ENCODE assay signal across 2 cellular contexts in genomic region chr1:55712148-55712547, GRCh38.
TF ChIP-seq lines count a peak whose summit lies in the region.

No MANE protein-coding gene starts in this region.

TF ChIP-seq in IMR-90, 13 proteins besides CTCF, POLR2A, EP300 and RAD21 (continued from another document):
- TF ChIP-seq MAZ (IDR thresholded peaks at IDR 0.05; ENCODE audit: borderline replicate concordance, low read depth, low read length): no peak
- no peak for TF ChIP-seq NFE2L2 (IDR thresholded peaks at IDR 0.05; ENCODE audit: low read depth, low read length)

TF ChIP-seq in WTC11, 78 proteins besides CTCF, POLR2A, EP300 and RAD21 (continued from another document):
- TF ChIP-seq, protein P1, sequence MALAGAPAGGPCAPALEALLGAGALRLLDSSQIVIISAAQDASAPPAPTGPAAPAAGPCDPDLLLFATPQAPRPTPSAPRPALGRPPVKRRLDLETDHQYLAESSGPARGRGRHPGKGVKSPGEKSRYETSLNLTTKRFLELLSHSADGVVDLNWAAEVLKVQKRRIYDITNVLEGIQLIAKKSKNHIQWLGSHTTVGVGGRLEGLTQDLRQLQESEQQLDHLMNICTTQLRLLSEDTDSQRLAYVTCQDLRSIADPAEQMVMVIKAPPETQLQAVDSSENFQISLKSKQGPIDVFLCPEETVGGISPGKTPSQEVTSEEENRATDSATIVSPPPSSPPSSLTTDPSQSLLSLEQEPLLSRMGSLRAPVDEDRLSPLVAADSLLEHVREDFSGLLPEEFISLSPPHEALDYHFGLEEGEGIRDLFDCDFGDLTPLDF (CRISPR knock-in tag; IDR thresholded peaks at IDR 0.05): no peak
- TF ChIP-seq, protein P2, sequence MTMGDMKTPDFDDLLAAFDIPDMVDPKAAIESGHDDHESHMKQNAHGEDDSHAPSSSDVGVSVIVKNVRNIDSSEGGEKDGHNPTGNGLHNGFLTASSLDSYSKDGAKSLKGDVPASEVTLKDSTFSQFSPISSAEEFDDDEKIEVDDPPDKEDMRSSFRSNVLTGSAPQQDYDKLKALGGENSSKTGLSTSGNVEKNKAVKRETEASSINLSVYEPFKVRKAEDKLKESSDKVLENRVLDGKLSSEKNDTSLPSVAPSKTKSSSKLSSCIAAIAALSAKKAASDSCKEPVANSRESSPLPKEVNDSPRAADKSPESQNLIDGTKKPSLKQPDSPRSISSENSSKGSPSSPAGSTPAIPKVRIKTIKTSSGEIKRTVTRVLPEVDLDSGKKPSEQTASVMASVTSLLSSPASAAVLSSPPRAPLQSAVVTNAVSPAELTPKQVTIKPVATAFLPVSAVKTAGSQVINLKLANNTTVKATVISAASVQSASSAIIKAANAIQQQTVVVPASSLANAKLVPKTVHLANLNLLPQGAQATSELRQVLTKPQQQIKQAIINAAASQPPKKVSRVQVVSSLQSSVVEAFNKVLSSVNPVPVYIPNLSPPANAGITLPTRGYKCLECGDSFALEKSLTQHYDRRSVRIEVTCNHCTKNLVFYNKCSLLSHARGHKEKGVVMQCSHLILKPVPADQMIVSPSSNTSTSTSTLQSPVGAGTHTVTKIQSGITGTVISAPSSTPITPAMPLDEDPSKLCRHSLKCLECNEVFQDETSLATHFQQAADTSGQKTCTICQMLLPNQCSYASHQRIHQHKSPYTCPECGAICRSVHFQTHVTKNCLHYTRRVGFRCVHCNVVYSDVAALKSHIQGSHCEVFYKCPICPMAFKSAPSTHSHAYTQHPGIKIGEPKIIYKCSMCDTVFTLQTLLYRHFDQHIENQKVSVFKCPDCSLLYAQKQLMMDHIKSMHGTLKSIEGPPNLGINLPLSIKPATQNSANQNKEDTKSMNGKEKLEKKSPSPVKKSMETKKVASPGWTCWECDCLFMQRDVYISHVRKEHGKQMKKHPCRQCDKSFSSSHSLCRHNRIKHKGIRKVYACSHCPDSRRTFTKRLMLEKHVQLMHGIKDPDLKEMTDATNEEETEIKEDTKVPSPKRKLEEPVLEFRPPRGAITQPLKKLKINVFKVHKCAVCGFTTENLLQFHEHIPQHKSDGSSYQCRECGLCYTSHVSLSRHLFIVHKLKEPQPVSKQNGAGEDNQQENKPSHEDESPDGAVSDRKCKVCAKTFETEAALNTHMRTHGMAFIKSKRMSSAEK (CRISPR knock-in tag; IDR thresholded peaks at IDR 0.05; ENCODE audit: borderline replicate concordance): no peak
- no peak for TF ChIP-seq ERG (CRISPR knock-in tag; IDR thresholded peaks at IDR 0.05)
- TF ChIP-seq KAT7 (CRISPR knock-in tag; IDR thresholded peaks at IDR 0.05; ENCODE audit: borderline replicate concordance): no peak
- TF ChIP-seq ZNF263 (CRISPR knock-in tag; IDR thresholded peaks at IDR 0.05; ENCODE audit: low read depth): no peak
- TF ChIP-seq E2F5 (CRISPR knock-in tag; IDR thresholded peaks at IDR 0.05): no peak
- no peak for TF ChIP-seq NR3C1 (CRISPR knock-in tag; conservative IDR thresholded peaks at IDR 0.05; ENCODE audit: low read depth)
- TF ChIP-seq, protein P3, sequence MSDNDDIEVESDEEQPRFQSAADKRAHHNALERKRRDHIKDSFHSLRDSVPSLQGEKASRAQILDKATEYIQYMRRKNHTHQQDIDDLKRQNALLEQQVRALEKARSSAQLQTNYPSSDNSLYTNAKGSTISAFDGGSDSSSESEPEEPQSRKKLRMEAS (CRISPR knock-in tag; IDR thresholded peaks at IDR 0.05): no peak
- no peak for TF ChIP-seq CREB1 (CRISPR knock-in tag; IDR thresholded peaks at IDR 0.05)
- no peak for TF ChIP-seq GRHL2 (CRISPR knock-in tag; IDR thresholded peaks at IDR 0.05; ENCODE audit: insufficient replicate concordance, severe bottlenecking)
- no peak for TF ChIP-seq ZNF121 (CRISPR knock-in tag; IDR thresholded peaks at IDR 0.05)
- TF ChIP-seq GTF2I (CRISPR knock-in tag; conservative IDR thresholded peaks at IDR 0.05): no peak
- TF ChIP-seq, protein P4, sequence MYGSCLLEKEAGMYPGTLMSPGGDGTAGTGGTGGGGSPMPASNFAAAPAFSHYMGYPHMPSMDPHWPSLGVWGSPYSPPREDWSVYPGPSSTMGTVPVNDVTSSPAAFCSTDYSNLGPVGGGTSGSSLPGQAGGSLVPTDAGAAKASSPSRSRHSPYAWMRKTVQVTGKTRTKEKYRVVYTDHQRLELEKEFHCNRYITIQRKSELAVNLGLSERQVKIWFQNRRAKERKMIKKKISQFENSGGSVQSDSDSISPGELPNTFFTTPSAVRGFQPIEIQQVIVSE (CRISPR knock-in tag; IDR thresholded peaks at IDR 0.05; ENCODE audit: borderline replicate concordance): no peak
- TF ChIP-seq, protein P5, sequence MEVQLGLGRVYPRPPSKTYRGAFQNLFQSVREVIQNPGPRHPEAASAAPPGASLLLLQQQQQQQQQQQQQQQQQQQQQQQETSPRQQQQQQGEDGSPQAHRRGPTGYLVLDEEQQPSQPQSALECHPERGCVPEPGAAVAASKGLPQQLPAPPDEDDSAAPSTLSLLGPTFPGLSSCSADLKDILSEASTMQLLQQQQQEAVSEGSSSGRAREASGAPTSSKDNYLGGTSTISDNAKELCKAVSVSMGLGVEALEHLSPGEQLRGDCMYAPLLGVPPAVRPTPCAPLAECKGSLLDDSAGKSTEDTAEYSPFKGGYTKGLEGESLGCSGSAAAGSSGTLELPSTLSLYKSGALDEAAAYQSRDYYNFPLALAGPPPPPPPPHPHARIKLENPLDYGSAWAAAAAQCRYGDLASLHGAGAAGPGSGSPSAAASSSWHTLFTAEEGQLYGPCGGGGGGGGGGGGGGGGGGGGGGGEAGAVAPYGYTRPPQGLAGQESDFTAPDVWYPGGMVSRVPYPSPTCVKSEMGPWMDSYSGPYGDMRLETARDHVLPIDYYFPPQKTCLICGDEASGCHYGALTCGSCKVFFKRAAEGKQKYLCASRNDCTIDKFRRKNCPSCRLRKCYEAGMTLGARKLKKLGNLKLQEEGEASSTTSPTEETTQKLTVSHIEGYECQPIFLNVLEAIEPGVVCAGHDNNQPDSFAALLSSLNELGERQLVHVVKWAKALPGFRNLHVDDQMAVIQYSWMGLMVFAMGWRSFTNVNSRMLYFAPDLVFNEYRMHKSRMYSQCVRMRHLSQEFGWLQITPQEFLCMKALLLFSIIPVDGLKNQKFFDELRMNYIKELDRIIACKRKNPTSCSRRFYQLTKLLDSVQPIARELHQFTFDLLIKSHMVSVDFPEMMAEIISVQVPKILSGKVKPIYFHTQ (CRISPR knock-in tag; IDR thresholded peaks at IDR 0.05): no peak
- TF ChIP-seq CREM (CRISPR knock-in tag; IDR thresholded peaks at IDR 0.05): no peak
- TF ChIP-seq NFATC4 (CRISPR knock-in tag; IDR thresholded peaks at IDR 0.05): no peak
- no peak for TF ChIP-seq ARID4B (CRISPR knock-in tag; IDR thresholded peaks at IDR 0.05; ENCODE audit: borderline replicate concordance)
